Comparison of ENCODE assay signal across 11 cellular contexts in the genomic region with DNA sequence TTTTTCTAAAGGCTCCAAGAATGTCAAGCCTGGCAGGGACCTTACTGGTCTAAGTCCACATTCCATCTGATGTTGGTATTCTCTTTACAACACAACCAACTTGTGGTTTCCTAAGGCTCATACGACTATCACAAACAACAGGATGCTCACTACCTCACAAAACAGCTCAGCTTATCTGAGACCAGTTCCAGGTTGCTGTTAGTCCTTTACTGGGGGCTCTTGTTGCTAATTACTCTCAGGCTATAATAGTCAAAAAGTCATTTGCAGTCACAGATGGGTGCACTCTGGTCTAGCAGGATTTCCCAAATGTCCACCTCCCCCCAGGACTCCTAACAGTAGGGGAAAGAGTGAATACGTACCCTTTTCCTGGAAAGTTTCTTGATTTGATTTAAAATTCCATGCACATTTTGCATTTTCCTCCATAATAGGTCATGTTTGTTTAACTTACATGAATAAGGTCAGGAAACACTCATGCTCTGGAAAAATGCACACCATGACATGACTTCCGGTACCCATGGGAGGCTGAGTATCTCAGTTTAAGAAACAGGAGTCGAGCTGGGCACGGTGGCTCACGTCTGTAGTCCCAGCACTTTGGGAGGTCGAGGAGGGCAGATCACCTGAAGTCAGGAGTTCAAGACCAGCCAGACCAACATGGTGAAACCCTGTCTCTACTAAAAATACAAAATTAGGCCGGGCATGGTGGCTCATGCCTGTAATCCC. TPM values are rescaled to one million over a fixed set of nuclear protein-coding genes. Genes with fewer than 3 reads are reported as not detected.
A peak's percentile ranks its signal among the peaks of the same experiment; 100 is the strongest.
DNase-seq lines count a peak whose midpoint lies in the region; FAIRE-seq and TF ChIP-seq lines count a peak whose summit lies in the region.
"Had no signal": no experiment of that assay in that cellular context is flagged by ENCODE, and none has a peak within 500 bp of the region (broad histone marks: within the 10 kb centered on the region; RNA-seq: fewer than 3 reads in every experiment).

No MANE protein-coding gene starts in this region.

- no peaks in the 10 kb centered on the region for H3K36me3 ChIP-seq in SJSA1
- H3K36me3 ChIP-seq: suprapubic skin had no signal

- no peaks in the 10 kb centered on the region for H3K9me3 Mint-ChIP-seq in osteocyte (ENCODE audit: unreplicated experiment)

- no peak for TF ChIP-seq POLR2A in GM12892 (IDR thresholded peaks at IDR 0.05; ENCODE audit: low read depth, low read length)

- no peaks in the 10 kb centered on the region for H3K36me3 Mint-ChIP-seq in osteocyte (ENCODE audit: unreplicated experiment)

- no peak for TF ChIP-seq CTCF in GM10248 (IDR thresholded peaks at IDR 0.05; ENCODE audit: control extremely low read depth, extremely low read depth, low read depth, missing control alignments)
- TF ChIP-seq CTCF in osteocyte (IDR thresholded peaks at IDR 0.05): no peak

- no peaks in the 10 kb centered on the region for H3K9me3 ChIP-seq in SJSA1 (replicated peaks)
- H3K9me3 ChIP-seq: suprapubic skin had no signal

- POLR2A ChIA-PET in GM10248 (lab: Yijun Ruan, JAX): interaction anchor here (0.6 kb wide), 1 partner anchor 61 kb away, joined by 3 read pairs; no protein-coding TSS in a partner anchor

- H3K27ac Mint-ChIP-seq in osteocyte (ENCODE audit: unreplicated experiment): peak overlapping the region; percentile 78

- H3K27ac ChIP-seq in SJSA1: peak overlapping the region; percentile 68
- H3K27ac ChIP-seq: suprapubic skin had no signal

- no peaks in the 10 kb centered on the region for H3K27me3 ChIP-seq in SJSA1 (replicated peaks)
- H3K27me3 ChIP-seq: suprapubic skin had no signal

- H3K27me3 Mint-ChIP-seq in osteocyte (ENCODE audit: unreplicated experiment): peaks cover 3% of the 10 kb centered on the region

- DNase-seq in GM10248 (ENCODE audit: extremely low spot score) (peak; percentile 15), SJSA1 (ENCODE audit: low read depth in 1 of 2, low spot score in 2 of 2) (peak; percentile 71 to 72), dermis blood vessel endothelial cell (peak; percentile 99), osteocyte (ENCODE audit: extremely low spot score, unreplicated experiment) (no peak), DMS153 (lab: John Stamatoyannopoulos, UW) (no peak), GM12892 (ENCODE audit: insufficient read length) (no peak), NCI-H1048 (lab: John Stamatoyannopoulos, UW) (no peak)
- DNase-seq: activated CD4-positive, alpha-beta T cell treated with anti-CD3 and anti-CD28 coated beads, Interleukin-2, amount 50 U/mL, for 48 hours; NCI-H446 had no signal

- CTCF ChIA-PET in GM10248 (lab: Yijun Ruan, JAX): no interaction called here

- FAIRE-seq in GM12892 (lab: Jason Lieb, UNC): no peak
- FAIRE-seq: colon had no signal

- peaks cover 12% of the 10 kb centered on the region for H3K4me1 ChIP-seq in SJSA1 (replicated peaks)
- H3K4me1 ChIP-seq: suprapubic skin had no signal

- H3K4me3 Mint-ChIP-seq in osteocyte (ENCODE audit: unreplicated experiment): no peak overlapping the region

- peaks cover 13% of the 10 kb centered on the region for H3K4me1 Mint-ChIP-seq in osteocyte (ENCODE audit: unreplicated experiment)

- no peak overlapping the region for H3K4me3 ChIP-seq in SJSA1
- H3K4me3 ChIP-seq: suprapubic skin had no signal

RNA-seq across cellular contexts. Expression of a gene that starts 16.0 kb away (rescaled TPM):
- total RNA-seq in SJSA1 (2014; rRNA removed; shearing (Covaris generic)): not detected in 2 replicates
- total RNA-seq in dermis blood vessel endothelial cell (0.09 and 0.17 TPM in 2 replicates), osteocyte (not detected in 2 replicates)
- polyA plus RNA-seq in GM12892 (2012; ENCODE audit: missing spikeins): 60.3 TPM

RNA-seq across cellular contexts. Expression of a gene that starts 20.1 kb away (rescaled TPM):
- 0.19 and 0.24 TPM in 2 replicates for total RNA-seq in SJSA1 (2014; rRNA removed; shearing (Covaris generic))
- total RNA-seq in dermis blood vessel endothelial cell (2.4 and 30.8 TPM in 2 replicates), osteocyte (2.7 and 2.8 TPM in 2 replicates)
- polyA plus RNA-seq in GM12892 (2012; ENCODE audit: missing spikeins): not detected

RNA-seq across cellular contexts. Expression of a gene that starts 24.8 kb away (rescaled TPM):
- 144 and 191 TPM in 2 replicates for total RNA-seq in SJSA1 (2014; rRNA removed; shearing (Covaris generic))
- total RNA-seq in dermis blood vessel endothelial cell (176 and 202 TPM in 2 replicates), osteocyte (77.5 and 79.2 TPM in 2 replicates)
- 155 TPM for polyA plus RNA-seq in GM12892 (2012; ENCODE audit: missing spikeins)

RNA-seq across cellular contexts. Expression of a gene that starts 44.9 kb away (rescaled TPM):
- total RNA-seq in SJSA1 (2014; rRNA removed; shearing (Covaris generic)): 424 and 465 TPM in 2 replicates
- total RNA-seq in dermis blood vessel endothelial cell (339 and 353 TPM in 2 replicates), osteocyte (159 and 163 TPM in 2 replicates)
- polyA plus RNA-seq in GM12892 (2012; ENCODE audit: missing spikeins): 260 TPM

RNA-seq across cellular contexts. Expression of a gene that starts 44.9 kb away (rescaled TPM):
- 9.2 and 13.5 TPM in 2 replicates for total RNA-seq in SJSA1 (2014; rRNA removed; shearing (Covaris generic))
- 9.2 and 12.3 TPM in 2 replicates for total RNA-seq in dermis blood vessel endothelial cell
- total RNA-seq in osteocyte: 27.9 and 30.7 TPM in 2 replicates
- 7.5 TPM for polyA plus RNA-seq in GM12892 (2012; ENCODE audit: missing spikeins)

Comparison
In these comparisons a context has a peak if more than half of its experiments do, and no peak if none do; other contexts are left out.
1. DNase-seq: peak in GM10248 (single experiment), SJSA1 (2 of 2) and dermis blood vessel endothelial cell (single experiment); none in osteocyte (single experiment), DMS153 (single experiment), GM12892 (single experiment) and NCI-H1048 (single experiment).